In genomic region chr3:32781969-32782270, GRCh38 we compare ENCODE assay signal across 12 cellular contexts. TPM values are rescaled to one million over a fixed set of nuclear protein-coding genes. Genes with fewer than 3 reads are reported as not detected.
DNase-seq lines count a peak whose midpoint lies in the region; ATAC-seq, FAIRE-seq and TF ChIP-seq lines count a peak whose summit lies in the region.
"Not testable (repeated sequence)": the region's sequence is repeated elsewhere in the genome, so short reads cannot be mapped to it uniquely, and the experiment has no call there.
"Had no signal": no experiment of that assay in that cellular context is flagged by ENCODE, and none has a peak within 500 bp of the region (broad histone marks: within the 10 kb centered on the region; RNA-seq: fewer than 3 reads in every experiment).

No MANE protein-coding gene starts in this region.

- not testable (repeated sequence) for H3K27me3 Mint-ChIP-seq in activated naive CD8-positive, alpha-beta T cell treated with anti-CD3 and anti-CD28 coated beads, Interleukin-2, amount 10 ng/mL, durations not matched to agents 7 days and 5 days; type B pancreatic cell

- dilution Hi-C loops in endothelial cell of umbilical vein (cut with MboI; ENCODE audit: extremely low pct_ligation_motif_present, low sequenced_read_pairs): not testable (repeated sequence)

- not testable (repeated sequence) for H3K4me3 ChIP-seq in DND-41 (ENCODE audit: low read depth in 1 of 2, low read length in 2 of 2); endothelial cell of umbilical vein (replicated peaks in 1 of 3; ENCODE audit: insufficient read depth in 1 of 3, low read depth in 1 of 3, low read length in 3 of 3)
- H3K4me3 ChIP-seq in MG63 (peak overlapping the region; percentile 55; the same call in 1 of the 2 replicates), WERI-Rb-1 (ENCODE audit: low read depth, low read length) (peak overlapping the region; percentile 89), lower lobe of right lung (peak overlapping the region; percentile 69), neuron (ENCODE audit: low read length) (peak overlapping the region; percentile 55)

- not testable (repeated sequence) for H4K20me1 ChIP-seq in DND-41 (ENCODE audit: insufficient read depth, low read length); endothelial cell of umbilical vein (replicated peaks; ENCODE audit: control insufficient read depth, extremely low read depth, insufficient read depth, low read length)

- H3K4me1 Mint-ChIP-seq in activated naive CD8-positive, alpha-beta T cell treated with anti-CD3 and anti-CD28 coated beads, Interleukin-2, amount 10 ng/mL, durations not matched to agents 7 days and 5 days; type B pancreatic cell (ENCODE audit: unreplicated experiment): not testable (repeated sequence)

- not testable (repeated sequence) for H3K79me2 ChIP-seq in DND-41 (ENCODE audit: insufficient read depth, low read length); endothelial cell of umbilical vein (ENCODE audit: control insufficient read depth, insufficient read depth, low read length)

- H3K9ac ChIP-seq in DND-41 (ENCODE audit: low read depth, low read length); endothelial cell of umbilical vein (replicated peaks; ENCODE audit: extremely low read depth, insufficient read depth, low read length): not testable (repeated sequence)

- H3K27me3 ChIP-seq in DND-41 (ENCODE audit: insufficient read depth, low read length, poor library complexity); MG63; WERI-Rb-1 (ENCODE audit: insufficient read depth, low read depth, severe bottlenecking); endothelial cell of umbilical vein (ENCODE audit: control insufficient read depth in 2 of 2, insufficient read depth in 2 of 2, low read length in 2 of 2); lower lobe of right lung (ENCODE audit: low read depth); neuron (ENCODE audit: insufficient read depth, low read length): not testable (repeated sequence)

- H3K4me2 ChIP-seq in DND-41 (ENCODE audit: insufficient read depth, low read length) (peak overlapping the region; percentile 94; the same call in 1 of the 2 replicates), endothelial cell of umbilical vein (ENCODE audit: insufficient read depth, low read length) (peak overlapping the region; percentile 66)

- H3K36me3 Mint-ChIP-seq in activated naive CD8-positive, alpha-beta T cell treated with anti-CD3 and anti-CD28 coated beads, Interleukin-2, amount 10 ng/mL, durations not matched to agents 7 days and 5 days; type B pancreatic cell: not testable (repeated sequence)

- H3K27ac ChIP-seq in DND-41 (ENCODE audit: low read length); endothelial cell of umbilical vein (ENCODE audit: insufficient read depth, low read depth, low read length); lower lobe of right lung: not testable (repeated sequence)
- H3K27ac ChIP-seq in WERI-Rb-1: peak overlapping the region; percentile 85

- not testable (repeated sequence) for BruUV-seq in endothelial cell of umbilical vein (replicated peaks; lab: Mats Ljungman, UMichigan)

- TF ChIP-seq POLR2A in endothelial cell of umbilical vein (IDR thresholded peaks at IDR 0.05; ENCODE audit: low read depth, low read length): not testable (repeated sequence)

- not testable (repeated sequence) for H3K9me3 ChIP-seq in DND-41 (ENCODE audit: insufficient read depth, low read length, severe bottlenecking); MG63; WERI-Rb-1 (ENCODE audit: severe bottlenecking); endothelial cell of umbilical vein (replicated peaks; ENCODE audit: control insufficient read depth, insufficient read depth, low read length); lower lobe of right lung; neuron (ENCODE audit: low read length)

- H2AFZ ChIP-seq in DND-41 (ENCODE audit: low read depth, low read length); endothelial cell of umbilical vein (ENCODE audit: low read depth, low read length); neuron (ENCODE audit: low read depth, low read length): not testable (repeated sequence)

- FAIRE-seq in endothelial cell of umbilical vein (lab: Jason Lieb, UNC): not testable (repeated sequence)

- DNase-seq in DND-41; MG63; WERI-Rb-1; activated naive CD8-positive, alpha-beta T cell treated with anti-CD3 and anti-CD28 coated beads, Interleukin-2, amount 10 ng/mL, durations not matched to agents 7 days and 5 days; endothelial cell of umbilical vein (ENCODE audit: low read depth, low spot score); lower lobe of right lung; type B pancreatic cell (ENCODE audit: extremely low spot score, unreplicated experiment): not testable (repeated sequence)

- ATAC-seq in DND-41 (ENCODE audit: insufficient read depth, low read depth); activated naive CD8-positive, alpha-beta T cell treated with anti-CD3 and anti-CD28 coated beads, Interleukin-2, amount 10 ng/mL, durations not matched to agents 7 days and 5 days (ENCODE audit: low read depth); lower lobe of right lung: not testable (repeated sequence)

- not testable (repeated sequence) for H3K9me1 ChIP-seq in endothelial cell of umbilical vein (replicated peaks; ENCODE audit: control insufficient read depth, extremely low read depth, insufficient read depth, low read length)

- peak overlapping the region; percentile 55 for H3K4me3 Mint-ChIP-seq in activated naive CD8-positive, alpha-beta T cell treated with anti-CD3 and anti-CD28 coated beads, Interleukin-2, amount 10 ng/mL, durations not matched to agents 7 days and 5 days
- peak overlapping the region; percentile 54 for H3K4me3 Mint-ChIP-seq in type B pancreatic cell

- CTCF ChIA-PET in endothelial cell of umbilical vein (lab: Charles Lee): interaction anchor here (0.9 to 2.0 kb wide), 11 partner anchors 12 to 121 kb away, joined by 3 to 14 read pairs (median 8); no protein-coding TSS in a partner anchor

- H3K27ac Mint-ChIP-seq in activated naive CD8-positive, alpha-beta T cell treated with anti-CD3 and anti-CD28 coated beads, Interleukin-2, amount 10 ng/mL, durations not matched to agents 7 days and 5 days: not testable (repeated sequence)
- peak overlapping the region; percentile 75 for H3K27ac Mint-ChIP-seq in type B pancreatic cell

- POLR2A ChIA-PET in activated naive CD8-positive, alpha-beta T cell treated with anti-CD3 and anti-CD28 coated beads, Interleukin-2, amount 10 ng/mL, durations not matched to agents 7 days and 5 days (lab: Charles Lee); endothelial cell of umbilical vein (lab: Charles Lee): not testable (repeated sequence)

- not testable (repeated sequence) for H3K9me3 Mint-ChIP-seq in activated naive CD8-positive, alpha-beta T cell treated with anti-CD3 and anti-CD28 coated beads, Interleukin-2, amount 10 ng/mL, durations not matched to agents 7 days and 5 days; type B pancreatic cell

- peaks cover 10% of the 10 kb centered on the region for H3K4me1 ChIP-seq in DND-41 (ENCODE audit: insufficient read depth, low read length)
- H3K4me1 ChIP-seq in endothelial cell of umbilical vein (ENCODE audit: control insufficient read depth, extremely low read depth, insufficient read depth, low read length); lower lobe of right lung: not testable (repeated sequence)
- H3K4me1 ChIP-seq in neuron (ENCODE audit: insufficient read depth, low read length): peaks cover 14% of the 10 kb centered on the region

- not testable (repeated sequence) for H3K36me3 ChIP-seq in DND-41 (ENCODE audit: insufficient read depth, low read length); MG63; WERI-Rb-1; endothelial cell of umbilical vein (ENCODE audit: control insufficient read depth in 2 of 2, extremely low read depth in 1 of 2, insufficient read depth in 2 of 2, low read length in 2 of 2); lower lobe of right lung; neuron (ENCODE audit: insufficient read depth, low read length)

- not testable (repeated sequence) for TF ChIP-seq CTCF in DND-41 (IDR thresholded peaks at IDR 0.05; ENCODE audit: borderline replicate concordance, extremely low read depth, low read length, poor library complexity, severe bottlenecking); WERI-Rb-1 (IDR thresholded peaks at IDR 0.05; ENCODE audit: low read depth, low read length); endothelial cell of umbilical vein (IDR thresholded peaks at IDR 0.05; ENCODE audit: extremely low read depth in 1 of 2, insufficient read depth in 1 of 2, low read depth in 1 of 2, low read length in 2 of 2); lower lobe of right lung (IDR thresholded peaks at IDR 0.05); type B pancreatic cell (conservative IDR thresholded peaks at IDR 0.05)

- intact Hi-C loops in endothelial cell of umbilical vein (cut with micrococcal nuclease): loop anchor here (1.0 to 2.0 kb wide), 2 partner anchors 49 to 97 kb away; partner anchors contain the start of gene CNOT10
- intact Hi-C loops in lower lobe of right lung (cut with DNase I): not testable (repeated sequence)

RNA-seq across cellular contexts. Expression of gene TRIM71, which starts 35.9 kb away (rescaled TPM):
- total RNA-seq in MG63 (2014; rRNA removed; shearing (Covaris generic); ENCODE audit: low replicate concordance): not detected in 2 replicates
- total RNA-seq in activated naive CD8-positive, alpha-beta T cell treated with anti-CD3 and anti-CD28 coated beads, Interleukin-2, amount 10 ng/mL, durations not matched to agents 7 days and 5 days: not detected
- not detected in 2 replicates for total RNA-seq in endothelial cell of umbilical vein
- 0.02 TPM in 1 of 2 replicates, not detected in the other for polyA plus RNA-seq in endothelial cell of umbilical vein
- not detected in 2 replicates for polyA plus RNA-seq in endothelial cell of umbilical vein (2011; cell fraction: cytosol; rRNA removed)
- polyA plus RNA-seq in endothelial cell of umbilical vein (2011; cell fraction: nucleus; rRNA removed): not detected in 2 replicates
- not detected in 2 replicates for polyA plus RNA-seq in endothelial cell of umbilical vein (2012)
- not detected in 2 replicates for polyA minus RNA-seq in endothelial cell of umbilical vein
- polyA minus RNA-seq in endothelial cell of umbilical vein (2011; cell fraction: cytosol; rRNA and poly(A)+ RNA removed): not detected
- not detected in 2 replicates for polyA minus RNA-seq in endothelial cell of umbilical vein (2011; cell fraction: nucleus; rRNA and poly(A)+ RNA removed)
- total RNA-seq in lower lobe of right lung: 2.5 TPM
- total RNA-seq in type B pancreatic cell (ENCODE audit: low replicate concordance): 11.2 and 26.5 TPM in 2 replicates
- total RNA-seq: activated CD4-positive, alpha-beta T cell treated with anti-CD3 and anti-CD28 coated beads, Interleukin-2, amount 10 ng/mL, durations not matched to agents 7 days and 5 days; bronchial epithelial cell; esophagus squamous epithelium; lung microvascular endothelial cell had no signal
